In genomic region chr3:14631101-14631497, GRCh38 we compare ENCODE assay signal across 18 cellular contexts. TPM values are rescaled to one million over a fixed set of nuclear protein-coding genes. Genes with fewer than 3 reads are reported as not detected.
DNase-seq lines count a peak whose midpoint lies in the region; ATAC-seq, FAIRE-seq and TF ChIP-seq lines count a peak whose summit lies in the region.
"Had no signal": no experiment of that assay in that cellular context is flagged by ENCODE, and none has a peak within 500 bp of the region (broad histone marks: within the 10 kb centered on the region; RNA-seq: fewer than 3 reads in every experiment).

No MANE protein-coding gene starts in this region.

- no peak for TF ChIP-seq EP300 in H1 (IDR thresholded peaks at IDR 0.05; ENCODE audit: borderline replicate concordance in 1 of 2, low read depth in 2 of 2, low read length in 2 of 2)

- H3K27ac Mint-ChIP-seq in neural crest cell (ENCODE audit: unreplicated experiment), result peak overlapping the region; percentile 69
- H3K27ac Mint-ChIP-seq: CD4-positive, alpha-beta memory T cell had no signal

- no peaks in the 10 kb centered on the region; the same call in 1 of the 2 replicates for H3K79me1 ChIP-seq in H1 (ENCODE audit: low read depth, low read length)

- CTCF ChIA-PET in H1 (lab: Charles Lee; ENCODE audit: partially characterized antibody), result interaction anchor here (1.0 to 3.2 kb wide), 10 partner anchors 9 to 428 kb away, joined by 3 to 19 read pairs (median 4); no protein-coding TSS in a partner anchor

- no peaks in the 10 kb centered on the region for H3K27me3 ChIP-seq in H1 (replicated peaks in 1 of 4; ENCODE audit: control insufficient read depth in 3 of 4, extremely low read depth in 1 of 4, insufficient read depth in 3 of 4, low read length in 3 of 4)

- no peak for DNase-seq in H1 (ENCODE audit: low read depth in 1 of 2, low spot score in 2 of 2)
- no peak for DNase-seq in neural crest cell (ENCODE audit: low read depth, low spot score)
- no peak for DNase-seq in DMS53 (lab: John Stamatoyannopoulos, UW)
- DNase-seq: C1 segment of cervical spinal cord; Calu3; CD4-positive, alpha-beta memory T cell; DND-41; H9 had no signal

- H3K23me2 ChIP-seq in H1 (ENCODE audit: low read depth, low read length), result peaks cover 2% of the 10 kb centered on the region; the same call in 1 of the 2 replicates

- no peaks in the 10 kb centered on the region for H3K79me2 ChIP-seq in H1 (ENCODE audit: control insufficient read depth in 1 of 2, insufficient read depth in 2 of 2, low read length in 2 of 2)

- no peak overlapping the region for H3K9ac ChIP-seq in H1 (replicated peaks in 1 of 4; ENCODE audit: extremely low read depth in 1 of 4, low read depth in 3 of 4, low read length in 3 of 4)

- no peak overlapping the region for H2BK5ac ChIP-seq in H1 (ENCODE audit: low read depth, low read length)

- no peaks in the 10 kb centered on the region for H3K36me3 Mint-ChIP-seq in neural crest cell (ENCODE audit: low read depth)
- H3K36me3 Mint-ChIP-seq: CD4-positive, alpha-beta memory T cell had no signal

- FAIRE-seq in H1 (lab: Jason Lieb, UNC), result no peak
- FAIRE-seq: G401.6, GM12892, GM19239 had no signal

- H3K27ac ChIP-seq in VCaP (peak overlapping the region; percentile 20; the same call in 1 of the 2 replicates), H1 (ENCODE audit: low read depth, low read length) (no peak overlapping the region)

- no peak overlapping the region for H3K4ac ChIP-seq in H1 (replicated peaks; ENCODE audit: insufficient read length, low read depth, low read length)

- peaks cover 5% of the 10 kb centered on the region for H3K27me3 Mint-ChIP-seq in neural crest cell (ENCODE audit: low read depth)

- H3K14ac ChIP-seq in H1 (ENCODE audit: insufficient read length), result no peak overlapping the region

- no peaks in the 10 kb centered on the region for H3K9me3 Mint-ChIP-seq in neural crest cell
- H3K9me3 Mint-ChIP-seq: H9 had no signal

- no peak overlapping the region for H2AFZ ChIP-seq in H1 (ENCODE audit: low read length)

- no peak for ATAC-seq in HG03457 (IDR thresholded peaks at IDR 0.05; ENCODE audit: unreplicated experiment)
- no peak for ATAC-seq in GM19328 (IDR thresholded peaks at IDR 0.05; ENCODE audit: unreplicated experiment)
- ATAC-seq: HCT116 had no signal

- H3K4me1 ChIP-seq in H1 (replicated peaks in 1 of 4; ENCODE audit: control insufficient read depth in 3 of 4, insufficient read depth in 4 of 4, low read length in 3 of 4), result peaks cover 0 to 5% (median 0%) of the 10 kb centered on the region in 4 experiments; a peak in 3 of 7 replicates

- no peaks in the 10 kb centered on the region for H3K9me3 ChIP-seq in H1 (ENCODE audit: insufficient read depth in 2 of 2, low read depth in 1 of 2, low read length in 1 of 2)

- 92% methylated on average over 5 of the region's 5 CpGs; no CpG with 5 or more reads in 1 of the 2 experiments for WGBS in H1 (ENCODE audit: extremely low coverage in 1 of 2, insufficient coverage in 1 of 2, insufficient read length in 1 of 2, insufficient replicate concordance in 2 of 2, low coverage in 1 of 2, low lambda C conversion rate in 2 of 2, missing lambda C conversion rate in 1 of 2), 2 experiments

- TF ChIP-seq CTCF in VCaP (conservative IDR thresholded peaks at IDR 0.05) (no peak), H1 (IDR thresholded peaks at IDR 0.05; ENCODE audit: control extremely low read depth in 1 of 3, insufficient read depth in 1 of 3, low read depth in 1 of 3, low read length in 3 of 3) (no peak), neural crest cell (conservative IDR thresholded peaks at IDR 0.05) (no peak)

- no peaks in the 10 kb centered on the region for H3K36me3 ChIP-seq in H1 (ENCODE audit: control insufficient read depth in 2 of 4, insufficient read depth in 4 of 4, low read length in 3 of 4)

- no peak overlapping the region for H3K4me3 ChIP-seq in H1 (ENCODE audit: extremely low read depth in 1 of 4, insufficient read depth in 2 of 4, low read depth in 3 of 4, low read length in 4 of 4)

- no peak overlapping the region for H3K4me2 ChIP-seq in H1 (ENCODE audit: insufficient read depth in 1 of 2, low read depth in 2 of 2, low read length in 2 of 2)

- no peak overlapping the region for H3K18ac ChIP-seq in H1 (ENCODE audit: extremely low read depth, low read length)

- POLR2A ChIA-PET in H1 (lab: Charles Lee; ENCODE audit: partially characterized antibody), result no interaction called here

- H4K5ac ChIP-seq in H1 (ENCODE audit: insufficient read length, low read depth, low read length), result no peak overlapping the region

- H4K91ac ChIP-seq in H1 (replicated peaks; ENCODE audit: insufficient read length, low read length), result no peak overlapping the region

- H4K8ac ChIP-seq in H1 (ENCODE audit: extremely low read depth, insufficient read depth, low read length), result no peak overlapping the region

- no peak overlapping the region for H3K4me3 Mint-ChIP-seq in neural crest cell
- H3K4me3 Mint-ChIP-seq: CD4-positive, alpha-beta memory T cell; H9 had no signal

- no peak overlapping the region for H3K56ac ChIP-seq in H1 (replicated peaks; ENCODE audit: insufficient read length, low read depth, low read length)

- no peak overlapping the region for H2BK12ac ChIP-seq in H1 (ENCODE audit: low read depth, low read length)

- no peak overlapping the region for H3K23ac ChIP-seq in H1 (ENCODE audit: insufficient read length)

- no peak overlapping the region for H2BK120ac ChIP-seq in H1 (replicated peaks; ENCODE audit: low read depth, low read length)

- H2AK5ac ChIP-seq in H1 (ENCODE audit: low read depth, low read length), result peak overlapping the region; percentile 25; the same call in 1 of the 2 replicates

- H2BK20ac ChIP-seq in H1 (ENCODE audit: low read length), result no peak overlapping the region

- no peaks in the 10 kb centered on the region for H4K20me1 ChIP-seq in H1 (replicated peaks in 1 of 2; ENCODE audit: control insufficient read depth in 1 of 2, insufficient read depth in 2 of 2, low read length in 2 of 2)

- H2BK15ac ChIP-seq in H1 (ENCODE audit: low read length), result no peak overlapping the region

- TF ChIP-seq POLR2A in H1 (IDR thresholded peaks at IDR 0.05; ENCODE audit: control extremely low read depth in 1 of 2, low read depth in 2 of 2, low read length in 2 of 2), result no peak

- peaks cover 27% of the 10 kb centered on the region for H3K4me1 Mint-ChIP-seq in neural crest cell
- H3K4me1 Mint-ChIP-seq: CD4-positive, alpha-beta memory T cell had no signal

- TF ChIP-seq RAD21 in H1 (IDR thresholded peaks at IDR 0.05 in 1 of 2, conservative IDR thresholded peaks at IDR 0.05 in 1 of 2; ENCODE audit: low read depth in 2 of 2, low read length in 2 of 2), result no peak

TF ChIP-seq in H1, 55 proteins besides CTCF, POLR2A, EP300 and RAD21:
- TF ChIP-seq CBX8 (IDR thresholded peaks at IDR 0.05; ENCODE audit: borderline replicate concordance, low read depth, low read length) (no peak), EZH2 (IDR thresholded peaks at IDR 0.05; ENCODE audit: low read depth, low read length, severe bottlenecking) (no peak), CREB1 (IDR thresholded peaks at IDR 0.05) (no peak), EGR1 (IDR thresholded peaks at IDR 0.05; ENCODE audit: borderline replicate concordance, low read depth, low read length) (no peak), RXRA (IDR thresholded peaks at IDR 0.05; ENCODE audit: insufficient read depth, low read depth, low read length) (no peak), KDM5A (IDR thresholded peaks at IDR 0.05; ENCODE audit: low read length) (no peak), TAF1 (IDR thresholded peaks at IDR 0.05; ENCODE audit: low read depth, low read length) (no peak), GTF2F1 (IDR thresholded peaks at IDR 0.05; ENCODE audit: borderline replicate concordance, low read depth, low read length) (no peak), ZNF274 (IDR thresholded peaks at IDR 0.05; ENCODE audit: borderline replicate concordance, extremely low read depth, low read length) (no peak), SIN3A (conservative IDR thresholded peaks at IDR 0.05 in 1 of 2, IDR thresholded peaks at IDR 0.05 in 1 of 2; ENCODE audit: low read depth in 1 of 2, low read length in 2 of 2) (no peak), KDM4A (IDR thresholded peaks at IDR 0.05; ENCODE audit: low read depth, low read length, severe bottlenecking) (no peak)
- TF ChIP-seq, protein P1, sequence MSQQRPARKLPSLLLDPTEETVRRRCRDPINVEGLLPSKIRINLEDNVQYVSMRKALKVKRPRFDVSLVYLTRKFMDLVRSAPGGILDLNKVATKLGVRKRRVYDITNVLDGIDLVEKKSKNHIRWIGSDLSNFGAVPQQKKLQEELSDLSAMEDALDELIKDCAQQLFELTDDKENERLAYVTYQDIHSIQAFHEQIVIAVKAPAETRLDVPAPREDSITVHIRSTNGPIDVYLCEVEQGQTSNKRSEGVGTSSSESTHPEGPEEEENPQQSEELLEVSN (IDR thresholded peaks at IDR 0.05), result no peak
TF ChIP-seq in H1: peak in this region for 0.

RNA-seq across cellular contexts. Expression of gene CCDC174, which starts 20.5 kb away (rescaled TPM):
- total RNA-seq in H1 (2021; fragmentation: NEBNext Ultra II Directional; extraction: Animal tissue kit (Norgen Biotek cat#: 25700)), result 11.9 and 14.1 TPM in 2 replicates
- 3.5 and 5.5 TPM in 2 replicates for polyA plus RNA-seq in H1 (2011; rRNA removed)
- 5.2 TPM for polyA plus RNA-seq in H1 (2011; cell fraction: cytosol; rRNA removed)
- 8.5 TPM for polyA plus RNA-seq in H1 (2011; cell fraction: nucleus; rRNA removed)
- 8.1 to 10.3 TPM (median 8.9 TPM) in 4 replicates for polyA plus RNA-seq in H1 (2012, experiment 1 of 2)
- 1.4 TPM for polyA plus RNA-seq in H1 (2012, experiment 2 of 2)
- 12.0 TPM for polyA plus RNA-seq in H1 (2013, experiment 1 of 2)
- 10.3 TPM for polyA plus RNA-seq in H1 (2013, experiment 2 of 2)
- 3.7 and 4.2 TPM in 2 replicates for polyA minus RNA-seq in H1 (2011; rRNA and poly(A)+ RNA removed)
- 2.9 TPM for polyA minus RNA-seq in H1 (2011; cell fraction: cytosol; rRNA and poly(A)+ RNA removed)
- 6.6 TPM for polyA minus RNA-seq in H1 (2011; cell fraction: nucleus; rRNA and poly(A)+ RNA removed)
- 18.5 and 21.1 TPM in 2 replicates for total RNA-seq in neural crest cell

RNA-seq across cellular contexts. Expression of gene C3orf20, which starts 43.8 kb away (rescaled TPM):
- total RNA-seq in H1 (2021; fragmentation: NEBNext Ultra II Directional; extraction: Animal tissue kit (Norgen Biotek cat#: 25700)), result not detected in 2 replicates
- polyA plus RNA-seq in H1 (2011; rRNA removed), result not detected in 2 replicates
- polyA plus RNA-seq in H1 (2011; cell fraction: cytosol; rRNA removed), result not detected
- not detected for polyA plus RNA-seq in H1 (2011; cell fraction: nucleus; rRNA removed)
- polyA plus RNA-seq in H1 (2012, experiment 1 of 2), result not detected in 4 replicates
- polyA plus RNA-seq in H1 (2012, experiment 2 of 2), result not detected
- 0.02 TPM for polyA plus RNA-seq in H1 (2013, experiment 1 of 2)
- not detected for polyA plus RNA-seq in H1 (2013, experiment 2 of 2)
- polyA minus RNA-seq in H1 (2011; rRNA and poly(A)+ RNA removed), result 0.03 TPM in 1 of 2 replicates, not detected in the other
- not detected for polyA minus RNA-seq in H1 (2011; cell fraction: cytosol; rRNA and poly(A)+ RNA removed)
- not detected for polyA minus RNA-seq in H1 (2011; cell fraction: nucleus; rRNA and poly(A)+ RNA removed)
- total RNA-seq in neural crest cell, result 0.14 TPM in 1 of 2 replicates, not detected in the other
- total RNA-seq: A172, H4, H9 had no signal
- polyA plus RNA-seq: BJ; CD4-positive, alpha-beta memory T cell had no signal
